In the genomic region with DNA sequence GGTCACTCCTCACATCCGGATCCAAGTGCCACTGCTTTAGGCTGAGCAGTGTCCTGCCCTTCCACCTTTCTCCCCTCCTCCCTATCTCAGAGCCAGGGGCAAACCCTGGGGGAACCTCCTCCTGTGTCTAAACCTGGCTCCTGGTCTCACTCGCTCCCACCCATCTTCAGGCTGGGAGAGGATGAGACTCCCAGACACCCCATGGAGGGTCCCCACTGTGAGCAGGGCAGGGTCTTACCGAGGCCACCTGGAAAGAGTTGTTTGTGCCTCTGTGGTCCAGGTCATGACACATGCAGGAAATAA, we compare ENCODE assay signal across 18 cellular contexts.
DNase-seq lines count a peak whose midpoint lies in the region; ATAC-seq and TF ChIP-seq lines count a peak whose summit lies in the region.
"Had no signal": no experiment of that assay in that cellular context is flagged by ENCODE, and none has a peak within 500 bp of the region (broad histone marks: within the 10 kb centered on the region; RNA-seq: fewer than 3 reads in every experiment).

No MANE protein-coding gene starts in this region.

- no peaks in the 10 kb centered on the region for H3K36me3 Mint-ChIP-seq in CD8-positive, alpha-beta T cell
- H3K36me3 Mint-ChIP-seq: CD8-positive, alpha-beta memory T cell had no signal

- no peaks in the 10 kb centered on the region for H4K20me1 ChIP-seq in osteoblast (ENCODE audit: insufficient read depth, low read length)

- no peak overlapping the region for H2AFZ ChIP-seq in osteoblast (ENCODE audit: low read length)

- no peaks in the 10 kb centered on the region for H3K9me3 Mint-ChIP-seq in CD8-positive, alpha-beta T cell
- H3K9me3 Mint-ChIP-seq: CD8-positive, alpha-beta memory T cell had no signal

- ATAC-seq in RWPE2 (ENCODE audit: low read depth) (no peak), HG02852 (IDR thresholded peaks at IDR 0.05; ENCODE audit: unreplicated experiment) (no peak), GM18505 (IDR thresholded peaks at IDR 0.05; ENCODE audit: unreplicated experiment) (no peak)
- no peak for ATAC-seq in CD8-positive, alpha-beta T cell

- peaks cover 12% of the 10 kb centered on the region for H3K4me1 Mint-ChIP-seq in CD8-positive, alpha-beta T cell (ENCODE audit: low read depth)

- CTCF ChIA-PET in CD8-positive, alpha-beta T cell (lab: Charles Lee) = no interaction called here

- DNase-seq in cardiac septum (ENCODE audit: low spot score) (peak; percentile 31), left ventricle myocardium inferior (no peak), RWPE2 (ENCODE audit: low spot score) (peak; percentile 15), osteoblast (ENCODE audit: insufficient read length, low spot score, missing footprints) (peak; percentile 66)
- DNase-seq in CD8-positive, alpha-beta T cell = no peak
- DNase-seq: Calu3, DMS153, MG63, NCI-H1417, NCI-H1694 treated with DMSO at 0.1 percent for 48 hours, NCI-H2081 treated with DMSO at 0.1 percent for 48 hours, NCI-H446, NCI-H526, OCI-M1 had no signal

- no peak overlapping the region for H3K4me3 ChIP-seq in left ventricle myocardium inferior
- no peak overlapping the region for H3K4me3 ChIP-seq in RWPE2 (ENCODE audit: severe bottlenecking)
- H3K4me3 ChIP-seq in osteoblast (ENCODE audit: insufficient read depth, low read length) = no peak overlapping the region
- no peak overlapping the region for H3K4me3 ChIP-seq in CD8-positive, alpha-beta T cell (ENCODE audit: low read depth, low read length)
- H3K4me3 ChIP-seq: MG63 had no signal

- H3K79me2 ChIP-seq in osteoblast (ENCODE audit: insufficient read depth, low read length) = no peaks in the 10 kb centered on the region

- H3K9me3 ChIP-seq in left ventricle myocardium inferior (replicated peaks) (no peaks in the 10 kb centered on the region), RWPE2 (ENCODE audit: severe bottlenecking) (no peaks in the 10 kb centered on the region), osteoblast (ENCODE audit: low read depth, low read length) (no peaks in the 10 kb centered on the region)
- no peaks in the 10 kb centered on the region for H3K9me3 ChIP-seq in CD8-positive, alpha-beta T cell (ENCODE audit: low read length)
- H3K9me3 ChIP-seq: BE2C, MG63 had no signal

- no peak overlapping the region for H3K27ac ChIP-seq in left ventricle myocardium inferior (replicated peaks)
- H3K27ac ChIP-seq in RWPE2 (ENCODE audit: poor library complexity, severe bottlenecking) = no peak overlapping the region
- no peak overlapping the region for H3K27ac ChIP-seq in osteoblast (ENCODE audit: low read depth, low read length)
- no peak overlapping the region for H3K27ac ChIP-seq in CD8-positive, alpha-beta T cell (ENCODE audit: low read depth, low read length)

- H3K4me3 Mint-ChIP-seq in CD8-positive, alpha-beta T cell = no peak overlapping the region
- H3K4me3 Mint-ChIP-seq: CD8-positive, alpha-beta memory T cell had no signal

- H3K27me3 ChIP-seq in left ventricle myocardium inferior (ENCODE audit: low read depth) (peaks cover 15% of the 10 kb centered on the region), RWPE2 (ENCODE audit: insufficient read depth, poor library complexity, severe bottlenecking) (no peaks in the 10 kb centered on the region), osteoblast (ENCODE audit: insufficient read depth, low read length) (peaks cover 39% of the 10 kb centered on the region)
- H3K27me3 ChIP-seq in CD8-positive, alpha-beta T cell (ENCODE audit: insufficient read depth, low read length) = no peaks in the 10 kb centered on the region
- H3K27me3 ChIP-seq: BE2C had no signal

- TF ChIP-seq POLR2A in GM18505 (IDR thresholded peaks at IDR 0.05; ENCODE audit: borderline replicate concordance, extremely low read depth, insufficient read depth, insufficient read length) = no peak

- intact Hi-C loops in cardiac septum (cut with DNase I) = no loop called here
- intact Hi-C loops in left ventricle myocardium inferior (cut with micrococcal nuclease) = no loop called here
- intact Hi-C loops in CD8-positive, alpha-beta T cell (cut with DNase I, micrococcal nuclease) = no loop called here

- H3K4me1 ChIP-seq in left ventricle myocardium inferior (peaks cover 14% of the 10 kb centered on the region), RWPE2 (ENCODE audit: insufficient read depth, poor library complexity, severe bottlenecking) (no peaks in the 10 kb centered on the region), osteoblast (ENCODE audit: insufficient read depth, low read length) (no peaks in the 10 kb centered on the region)
- H3K4me1 ChIP-seq in CD8-positive, alpha-beta T cell (ENCODE audit: insufficient read depth, low read length) = peaks cover 11% of the 10 kb centered on the region
- H3K4me1 ChIP-seq: BE2C had no signal

- peaks cover 71% of the 10 kb centered on the region for H3K36me3 ChIP-seq in left ventricle myocardium inferior
- H3K36me3 ChIP-seq in RWPE2 (ENCODE audit: low read depth) = no peaks in the 10 kb centered on the region
- no peaks in the 10 kb centered on the region for H3K36me3 ChIP-seq in osteoblast (ENCODE audit: insufficient read depth, low read length)
- no peaks in the 10 kb centered on the region for H3K36me3 ChIP-seq in CD8-positive, alpha-beta T cell (ENCODE audit: insufficient read depth, low read length)
- H3K36me3 ChIP-seq: MG63 had no signal

- POLR2A ChIA-PET in CD8-positive, alpha-beta T cell (lab: Charles Lee) = no interaction called here

- H3K27ac Mint-ChIP-seq in CD8-positive, alpha-beta T cell = no peak overlapping the region

- H3K4me2 ChIP-seq in osteoblast (ENCODE audit: insufficient read depth, low read length) = no peak overlapping the region

- peaks cover 1% of the 10 kb centered on the region for H3K27me3 Mint-ChIP-seq in CD8-positive, alpha-beta T cell (ENCODE audit: low read depth)

- TF ChIP-seq CTCF in left ventricle myocardium inferior (IDR thresholded peaks at IDR 0.05; ENCODE audit: borderline replicate concordance) (no peak), RWPE2 (IDR thresholded peaks at IDR 0.05; ENCODE audit: poor library complexity, severe bottlenecking) (no peak), osteoblast (IDR thresholded peaks at IDR 0.05; ENCODE audit: extremely low read depth, low read depth, low read length) (no peak)
- no peak for TF ChIP-seq CTCF in CD8-positive, alpha-beta T cell (IDR thresholded peaks at IDR 0.05)

Comparison
In these comparisons a context has a peak if more than half of its experiments do, and no peak if none do; other contexts are left out.
1. DNase-seq: peak in cardiac septum (single experiment), RWPE2 (single experiment) and osteoblast (single experiment); none in left ventricle myocardium inferior (single experiment) and CD8-positive, alpha-beta T cell (0 of 7).